In genomic region chr2:1640301-1641135, GRCh38 we compare ENCODE assay signal across 16 cellular contexts.
"Had no signal": no experiment of that assay in that cellular context is flagged by ENCODE, and none has a peak within 500 bp of the region (broad histone marks: within the 10 kb centered on the region; RNA-seq: fewer than 3 reads in every experiment).

No MANE protein-coding gene starts in this region.

- ATAC-seq: activated CD8-positive, alpha-beta memory T cell treated with anti-CD3 and anti-CD28 coated beads, Interleukin-2, amount 10 ng/mL, durations not matched to agents 7 days and 5 days; activated naive CD4-positive, alpha-beta T cell treated with anti-CD3 and anti-CD28 coated beads, Interleukin-2, amount 50 U/mL, for 72 hours; foreskin keratinocyte; stimulated activated naive CD8-positive, alpha-beta T cell treated with anti-CD3 and anti-CD28 coated beads, Interleukin-15, Interleukin-2, amounts not matched to agents 100 U/mL and 50 U/mL, for 24 hours had no signal

- H3K36me3 Mint-ChIP-seq: activated CD8-positive, alpha-beta memory T cell treated with anti-CD3 and anti-CD28 coated beads, Interleukin-2, amount 10 ng/mL, durations not matched to agents 7 days and 5 days; activated naive CD4-positive, alpha-beta T cell treated with anti-CD3 and anti-CD28 coated beads, Interleukin-2, amount 50 U/mL, for 72 hours; naive B cell had no signal

- H3K4me1 ChIP-seq: esophagus squamous epithelium, foreskin keratinocyte, suprapubic skin had no signal

- H3K27ac Mint-ChIP-seq: activated CD8-positive, alpha-beta memory T cell treated with anti-CD3 and anti-CD28 coated beads, Interleukin-2, amount 10 ng/mL, durations not matched to agents 7 days and 5 days; activated naive CD4-positive, alpha-beta T cell treated with anti-CD3 and anti-CD28 coated beads, Interleukin-2, amount 50 U/mL, for 72 hours; activated T-cell treated with anti-CD3 and anti-CD28 coated beads, Interleukin-2, amount 50 U/mL, for 24 hours had no signal

- H3K4me3 Mint-ChIP-seq: activated CD8-positive, alpha-beta memory T cell treated with anti-CD3 and anti-CD28 coated beads, Interleukin-2, amount 10 ng/mL, durations not matched to agents 7 days and 5 days; activated T-cell treated with anti-CD3 and anti-CD28 coated beads, Interleukin-2, amount 50 U/mL, for 24 hours; mesothelial cell of epicardium had no signal

- H3K27ac ChIP-seq: brain microvascular endothelial cell, esophagus squamous epithelium, foreskin keratinocyte, suprapubic skin had no signal

- H3K27me3 ChIP-seq: brain microvascular endothelial cell, esophagus squamous epithelium, foreskin keratinocyte, suprapubic skin had no signal

- H3K4me3 ChIP-seq: esophagus squamous epithelium, suprapubic skin had no signal

- H3K4me1 Mint-ChIP-seq: activated CD8-positive, alpha-beta memory T cell treated with anti-CD3 and anti-CD28 coated beads, Interleukin-2, amount 10 ng/mL, durations not matched to agents 7 days and 5 days had no signal

- DNase-seq: activated CD4-positive, alpha-beta T cell treated with anti-CD3 and anti-CD28 coated beads for 1 hour; activated CD4-positive, alpha-beta T cell treated with anti-CD3 and anti-CD28 coated beads, Interleukin-2, amount 50 U/mL, for 48 hours; activated CD8-positive, alpha-beta memory T cell treated with anti-CD3 and anti-CD28 coated beads, Interleukin-2, amount 10 ng/mL, durations not matched to agents 7 days and 5 days; activated effector memory CD4-positive, alpha-beta T cell treated with Interleukin-2 at 50 U/mL for 16 hours; activated T-cell treated with anti-CD3 and anti-CD28 coated beads, Interleukin-2, amount 50 U/mL, for 24 hours; amniotic stem cell; brain microvascular endothelial cell; esophagus squamous epithelium; foreskin keratinocyte; naive B cell; occipital lobe; stimulated activated CD4-positive, alpha-beta T cell treated with anti-CD3 and anti-CD28 coated beads, Interleukin-2, amount 100 ng/mL, for 48 hours; stimulated activated naive CD8-positive, alpha-beta T cell treated with anti-CD3 and anti-CD28 coated beads, Interleukin-15, Interleukin-2, amounts not matched to agents 100 U/mL and 50 U/mL, for 24 hours had no signal

- H3K9me3 ChIP-seq: esophagus squamous epithelium, suprapubic skin had no signal

- H3K27me3 Mint-ChIP-seq: activated CD8-positive, alpha-beta memory T cell treated with anti-CD3 and anti-CD28 coated beads, Interleukin-2, amount 10 ng/mL, durations not matched to agents 7 days and 5 days; activated T-cell treated with anti-CD3 and anti-CD28 coated beads, Interleukin-2, amount 50 U/mL, for 24 hours had no signal

- H3K9me3 Mint-ChIP-seq: activated naive CD4-positive, alpha-beta T cell treated with anti-CD3 and anti-CD28 coated beads, Interleukin-2, amount 50 U/mL, for 72 hours; activated T-cell treated with anti-CD3 and anti-CD28 coated beads, Interleukin-2, amount 50 U/mL, for 24 hours; mesothelial cell of epicardium; naive B cell had no signal
